29 cellular contexts compared by ENCODE assay signal in genomic region chr19:3546119-3546518, GRCh38. TPM values are rescaled to one million over a fixed set of nuclear protein-coding genes. Genes with fewer than 3 reads are reported as not detected.
DNase-seq lines count a peak whose midpoint lies in the region; ATAC-seq, FAIRE-seq and TF ChIP-seq lines count a peak whose summit lies in the region.
"Had no signal": no experiment of that assay in that cellular context is flagged by ENCODE, and none has a peak within 500 bp of the region (broad histone marks: within the 10 kb centered on the region; RNA-seq: fewer than 3 reads in every experiment).

No MANE protein-coding gene starts in this region.

- H3K9me3 ChIP-seq in K562 (replicated peaks; ENCODE audit: control insufficient read depth, insufficient read depth, low read depth, low read length) (no peaks in the 10 kb centered on the region), tibial nerve (no peaks in the 10 kb centered on the region)
- no peaks in the 10 kb centered on the region for H3K9me3 ChIP-seq in naive thymus-derived CD4-positive, alpha-beta T cell (ENCODE audit: control insufficient read depth in 2 of 3, low read length in 3 of 3)
- H3K9me3 ChIP-seq: right atrium auricular region, spleen, testis, uterus had no signal

- H3K4me2 ChIP-seq in K562 (ENCODE audit: insufficient read depth, low read length) = no peak overlapping the region
- H3K4me2 ChIP-seq: PC-9 had no signal

- no peak for TF ChIP-seq RAD21 in K562 (CRISPR knock-in tag; conservative IDR thresholded peaks at IDR 0.05 in 1 of 2, IDR thresholded peaks at IDR 0.05 in 1 of 2)

- no TSS peak for BruUV-seq in K562 (replicated peaks; lab: Mats Ljungman, UMichigan)

- no peak overlapping the region for H3K9ac ChIP-seq in K562 (ENCODE audit: insufficient read depth in 1 of 2, low read depth in 2 of 2, low read length in 2 of 2)
- H3K9ac ChIP-seq: GM23248, parathyroid adenoma had no signal

- H3K4me1 ChIP-seq in K562 (replicated peaks in 1 of 2; ENCODE audit: control insufficient read depth in 2 of 2, insufficient read depth in 2 of 2, low read length in 2 of 2) = peaks cover 0 to 54% of the 10 kb centered on the region in 2 experiments; a peak in 3 of 5 replicates
- no peaks in the 10 kb centered on the region for H3K4me1 ChIP-seq in naive thymus-derived CD4-positive, alpha-beta T cell (ENCODE audit: control insufficient read depth in 2 of 2, insufficient read depth in 2 of 2, low read length in 2 of 2)
- peaks cover 0 to 46% (median 7%) of the 10 kb centered on the region in 4 donors for H3K4me1 ChIP-seq in tibial nerve
- H3K4me1 ChIP-seq: parathyroid adenoma, right atrium auricular region, testis, uterus had no signal

- peaks cover 0 to 2% (median 0%) of the 10 kb centered on the region in 5 donors for H3K36me3 Mint-ChIP-seq in naive thymus-derived CD4-positive, alpha-beta T cell
- H3K36me3 Mint-ChIP-seq: activated naive CD8-positive, alpha-beta T cell had no signal

- H3K4me3 Mint-ChIP-seq in naive thymus-derived CD4-positive, alpha-beta T cell = no peak overlapping the region
- H3K4me3 Mint-ChIP-seq: activated CD4-positive, alpha-beta T cell treated with anti-CD3 and anti-CD28 coated beads, Interleukin-2, amount 10 ng/mL, durations not matched to agents 24 days and 14 days; activated naive CD8-positive, alpha-beta T cell; activated T-helper 1 cell treated with anti-CD3 and anti-CD28 coated beads, Interleukin-12 subunit alpha, Interleukin-12 subunit beta, Interleukin-2, Interleukin-4 antibody, amounts not matched to agents 30 ng/mL and 10 ng/mL and 1 ng/mL, durations not matched to agents 14 hours and 24 hours and 36 hours; mesothelial cell of epicardium; naive thymus-derived CD8-positive, alpha-beta T cell had no signal

- no peak for TF ChIP-seq POLR2A in K562 (conservative IDR thresholded peaks at IDR 0.05)
- no peak for TF ChIP-seq POLR2A in GM18505 (IDR thresholded peaks at IDR 0.05; ENCODE audit: borderline replicate concordance, extremely low read depth, insufficient read depth, insufficient read length)
- no peak for TF ChIP-seq POLR2A in tibial nerve (IDR thresholded peaks at IDR 0.05)

- H3K27ac Mint-ChIP-seq in naive thymus-derived CD4-positive, alpha-beta T cell = peak overlapping the region in 5 of 9 donors; percentile 20 to 85 (median 62)
- H3K27ac Mint-ChIP-seq: activated CD4-positive, alpha-beta T cell treated with anti-CD3 and anti-CD28 coated beads, Interleukin-2, amount 10 ng/mL, durations not matched to agents 24 days and 14 days; activated naive CD8-positive, alpha-beta T cell; mesothelial cell of epicardium had no signal

- DNase-seq in RWPE1 (ENCODE audit: low spot score) (no peak), K562 (ENCODE audit: extremely low read depth in 1 of 4, low spot score in 3 of 4) (no peak), substantia nigra (lab: John Stamatoyannopoulos, UW) (no peak), tibial nerve (ENCODE audit: low spot score in 2 of 2) (no peak), NCI-H2081 treated with DMSO at 0.1 percent for 48 hours (lab: John Stamatoyannopoulos, UW) (no peak)
- DNase-seq in naive thymus-derived CD4-positive, alpha-beta T cell = no peak
- DNase-seq: activated CD4-positive, alpha-beta T cell treated with anti-CD3 and anti-CD28 coated beads, Interleukin-2, amount 10 ng/mL, durations not matched to agents 24 days and 14 days; GM23248; left ventricle myocardium superior; naive thymus-derived CD8-positive, alpha-beta T cell; NCI-H524 treated with DMSO at 0.1 percent for 48 hours; PC-9; SHP77; spleen; T-helper 9 cell; testis; uterus had no signal

- H3K4me1 Mint-ChIP-seq in naive thymus-derived CD4-positive, alpha-beta T cell = peaks cover 4 to 17% (median 11%) of the 10 kb centered on the region in 7 donors
- H3K4me1 Mint-ChIP-seq: mesothelial cell of epicardium had no signal

- no peak overlapping the region for H3K4me3 ChIP-seq in K562
- no peak overlapping the region for H3K4me3 ChIP-seq in naive thymus-derived CD4-positive, alpha-beta T cell (ENCODE audit: low read length)
- no peak overlapping the region for H3K4me3 ChIP-seq in tibial nerve
- H3K4me3 ChIP-seq: GM12878, GM23248, PC-9, right atrium auricular region, spleen, testis, uterus had no signal

- in situ Hi-C loops in K562 (cut with MboI) = no loop called here

- WGBS in K562 (ENCODE audit: insufficient coverage, low coverage, missing lambda C conversion rate) = 92% methylated on average over 20 of the region's 23 CpGs
- WGBS in tibial nerve, 2 donors = 88 to 92% methylated on average over 8 to 23 of the region's 23 CpGs

- H3K27me3 Mint-ChIP-seq in naive thymus-derived CD4-positive, alpha-beta T cell = no peaks in the 10 kb centered on the region
- H3K27me3 Mint-ChIP-seq: activated CD4-positive, alpha-beta T cell treated with anti-CD3 and anti-CD28 coated beads, Interleukin-2, amount 10 ng/mL, durations not matched to agents 24 days and 14 days; activated naive CD8-positive, alpha-beta T cell; naive thymus-derived CD8-positive, alpha-beta T cell had no signal

- intact Hi-C loops in K562 (cut with micrococcal nuclease) = loop anchor here (10.0 kb wide), 1 partner anchor 59 kb away; the partner anchor contains the start of gene TBXA2R
- intact Hi-C loops in naive thymus-derived CD4-positive, alpha-beta T cell (cut with micrococcal nuclease) = no loop called here

- no peaks in the 10 kb centered on the region for H3K27me3 ChIP-seq in K562 (ENCODE audit: control insufficient read depth in 2 of 2, insufficient read depth in 2 of 2, low read length in 2 of 2)
- H3K27me3 ChIP-seq in naive thymus-derived CD4-positive, alpha-beta T cell (ENCODE audit: control insufficient read depth in 2 of 2, insufficient read depth in 2 of 2, low read length in 2 of 2) = no peaks in the 10 kb centered on the region
- H3K27me3 ChIP-seq in tibial nerve = no peaks in the 10 kb centered on the region
- H3K27me3 ChIP-seq: right atrium auricular region, spleen, testis, uterus had no signal

- H3K79me2 ChIP-seq in K562 (ENCODE audit: control insufficient read depth, insufficient read depth, low read length) = no peaks in the 10 kb centered on the region
- H3K79me2 ChIP-seq: parathyroid adenoma had no signal

- H3K9me3 Mint-ChIP-seq in naive thymus-derived CD4-positive, alpha-beta T cell = no peaks in the 10 kb centered on the region
- H3K9me3 Mint-ChIP-seq: activated CD4-positive, alpha-beta T cell treated with anti-CD3 and anti-CD28 coated beads, Interleukin-2, amount 10 ng/mL, durations not matched to agents 24 days and 14 days; activated T-helper 1 cell treated with anti-CD3 and anti-CD28 coated beads, Interleukin-12 subunit alpha, Interleukin-12 subunit beta, Interleukin-2, Interleukin-4 antibody, amounts not matched to agents 30 ng/mL and 10 ng/mL and 1 ng/mL, durations not matched to agents 14 hours and 24 hours and 36 hours; mesothelial cell of epicardium; naive thymus-derived CD8-positive, alpha-beta T cell had no signal

- FAIRE-seq in K562 (lab: Jason Lieb, UNC) = no peak
- FAIRE-seq: D721Med, GM12878 had no signal

- peak overlapping the region; percentile 64 for H3K27ac ChIP-seq in RWPE1
- H3K27ac ChIP-seq in K562 (ENCODE audit: extremely low read depth, low read depth, low read length) = no peak overlapping the region
- no peak overlapping the region for H3K27ac ChIP-seq in naive thymus-derived CD4-positive, alpha-beta T cell (ENCODE audit: low read depth, low read length)
- peak overlapping the region; percentile 94 for H3K27ac ChIP-seq in substantia nigra (ENCODE audit: low read depth, low read length, poor library complexity, severe bottlenecking)
- H3K27ac ChIP-seq in tibial nerve = peak overlapping the region in 1 of 4 donors; percentile 58
- H3K27ac ChIP-seq: GM23248, HL-60, parathyroid adenoma, PC-9, right atrium auricular region, testis, uterus, VCaP had no signal

- no peak for ATAC-seq in K562
- ATAC-seq in naive thymus-derived CD4-positive, alpha-beta T cell = no peak
- no peak for ATAC-seq in GM18505 (IDR thresholded peaks at IDR 0.05; ENCODE audit: unreplicated experiment)
- ATAC-seq: left ventricle myocardium superior had no signal

- TF ChIP-seq EP300 in K562 (IDR thresholded peaks at IDR 0.05; ENCODE audit: low read length) = no peak
- no peak for TF ChIP-seq EP300 in tibial nerve (IDR thresholded peaks at IDR 0.05)

- H3K36me3 ChIP-seq in K562 (ENCODE audit: control insufficient read depth, insufficient read depth, low read length) = peaks cover 72% of the 10 kb centered on the region; the same call in 2 of the 3 replicates
- H3K36me3 ChIP-seq in naive thymus-derived CD4-positive, alpha-beta T cell (ENCODE audit: control insufficient read depth in 2 of 3, insufficient read depth in 3 of 3, low read length in 3 of 3) = peaks cover 0 to 73% (median 0%) of the 10 kb centered on the region in 3 experiments
- peaks cover 0 to 78% (median 6%) of the 10 kb centered on the region in 3 donors for H3K36me3 ChIP-seq in tibial nerve
- H3K36me3 ChIP-seq: right atrium auricular region, uterus had no signal

- peaks cover 5% of the 10 kb centered on the region; the same call in 1 of the 2 replicates for H4K20me1 ChIP-seq in K562 (replicated peaks; ENCODE audit: control insufficient read depth, insufficient read depth, low read length)

- H2AFZ ChIP-seq in K562 (ENCODE audit: low read depth, low read length) = no peak overlapping the region
- H2AFZ ChIP-seq: GM23248, parathyroid adenoma, PC-9 had no signal

- TF ChIP-seq CTCF in RWPE1 (conservative IDR thresholded peaks at IDR 0.05; ENCODE audit: low read depth) (no peak), K562 (IDR thresholded peaks at IDR 0.05 in 2 of 3, conservative IDR thresholded peaks at IDR 0.05 in 1 of 3; ENCODE audit: insufficient read depth in 2 of 3, low read depth in 1 of 3, low read length in 3 of 3) (no peak), tibial nerve (IDR thresholded peaks at IDR 0.05) (no peak)

- H3K9me1 ChIP-seq in K562 (ENCODE audit: control insufficient read depth, insufficient read depth, low read length) = no peaks in the 10 kb centered on the region

- CTCF ChIA-PET in RWPE1 (lab: Yijun Ruan, JAX) (interaction anchor here (1.4 to 1.5 kb wide), 2 partner anchors 8 to 11 kb away, joined by 9 to 14 read pairs; partner anchors contain the start of gene MFSD12), K562 (lab: Yijun Ruan, JAX; ENCODE audit: low intra/inter-chr PET ratio) (interaction anchor here (1.0 to 2.1 kb wide), 3 partner anchors 73 to 307 kb away, joined by 3 to 19 read pairs (median 3); no protein-coding TSS in a partner anchor)
- CTCF ChIA-PET in naive thymus-derived CD4-positive, alpha-beta T cell (lab: Charles Lee) = interaction anchor here (1.5 to 3.2 kb wide), 3 partner anchors 9 to 98 kb away, joined by 3 to 30 read pairs (median 4); partner anchors contain the start of gene MFSD12

- POLR2A ChIA-PET in RWPE1 (lab: Yijun Ruan, JAX; ENCODE audit: low non-redundant PET) = no interaction called here
- POLR2A ChIA-PET in K562 (lab: Yijun Ruan, JAX) = interaction anchor here (0.7 to 1.0 kb wide), 2 partner anchors 12 to 152 kb away, joined by 3 read pairs; no protein-coding TSS in a partner anchor
- POLR2A ChIA-PET in naive thymus-derived CD4-positive, alpha-beta T cell (lab: Charles Lee) = interaction anchor here (0.9 to 3.6 kb wide), 4 partner anchors 8 to 56 kb away, joined by 3 to 25 read pairs (median 8); partner anchors contain the start of gene MFSD12

RNA-seq across cellular contexts. Expression of gene TEKTIP1, which starts 7.1 kb away (rescaled TPM):
- not detected in 2 replicates for total RNA-seq in K562 (2011; cell fraction: chromatin; rRNA removed; ENCODE audit: low replicate concordance)
- not detected in 2 replicates for total RNA-seq in K562 (2011; cell fraction: nucleolus; rRNA removed)
- total RNA-seq in K562 (2011; cell fraction: nucleoplasm; rRNA removed) = not detected in 2 replicates
- total RNA-seq in K562 (2014; rRNA removed) (not detected in 2 replicates), K562 (2014; rRNA removed; fragmentation: Illumina TruSeq; extraction: Trizol) (not detected in 2 replicates), K562 (2015; rRNA removed; fragmentation: Illumina TruSeq; extraction: Trizol) (0.26 TPM in 1 of 2 replicates, not detected in the other), K562 (2021) (0.29 and 0.66 TPM in 2 replicates), tibial nerve (1 to 10 TPM in 1 of 4 donors, not detected in 3; 2.4 TPM)
- polyA plus RNA-seq in K562 (2011; rRNA removed) (not detected in 2 replicates), K562 (2014; fragmentation: Illumina TruSeq; extraction: Trizol) (not detected in 2 replicates), K562 (2014; fragmentation: Nextera tagmentation; extraction: Ambion mirVana) (not detected), K562 (2014; rRNA removed) (not detected in 2 replicates)
- polyA plus RNA-seq in K562 (2011; cell fraction: cytosol; rRNA removed) = not detected in 2 replicates
- polyA plus RNA-seq in K562 (2011; cell fraction: nucleus; rRNA removed) = 0.53 TPM in 1 of 2 replicates, not detected in the other
- polyA plus RNA-seq in K562 (2012) = 0.44 and 0.68 TPM in 2 replicates
- polyA minus RNA-seq in K562 (2011; rRNA and poly(A)+ RNA removed) = not detected in 2 replicates
- not detected in 2 replicates for polyA minus RNA-seq in K562 (2011; cell fraction: cytosol; rRNA and poly(A)+ RNA removed)
- not detected in 2 replicates for polyA minus RNA-seq in K562 (2011; cell fraction: nucleus; rRNA and poly(A)+ RNA removed)
- total RNA-seq in naive thymus-derived CD4-positive, alpha-beta T cell = 10 to 100 TPM in 3 of 5 experiments, 1 to 10 TPM in 2; 5.6 to 11.5 (median 10.6) TPM
- polyA plus RNA-seq in naive thymus-derived CD4-positive, alpha-beta T cell = not detected
- total RNA-seq: Daoy, fibroblast of lung, GM23248, right atrium auricular region had no signal
- polyA plus RNA-seq: fibroblast of lung, GM23248 had no signal

RNA-seq across cellular contexts. Expression of gene MFSD12, which starts 11.3 kb away (rescaled TPM):
- 80.9 and 267 TPM in 2 replicates for total RNA-seq in K562 (2011; cell fraction: chromatin; rRNA removed; ENCODE audit: low replicate concordance)
- 253 and 311 TPM in 2 replicates for total RNA-seq in K562 (2011; cell fraction: nucleolus; rRNA removed)
- 151 and 160 TPM in 2 replicates for total RNA-seq in K562 (2011; cell fraction: nucleoplasm; rRNA removed)
- total RNA-seq in K562 (2014; rRNA removed) = 99.9 and 103 TPM in 2 replicates
- total RNA-seq in K562 (2014; rRNA removed; fragmentation: Illumina TruSeq; extraction: Trizol) = 18.8 and 21.5 TPM in 2 replicates
- total RNA-seq in K562 (2015; rRNA removed; fragmentation: Illumina TruSeq; extraction: Trizol) = 34.8 and 40.7 TPM in 2 replicates
- 110 and 112 TPM in 2 replicates for total RNA-seq in K562 (2021)
- 31.8 and 53.9 TPM in 2 replicates for polyA plus RNA-seq in K562 (2011; rRNA removed)
- polyA plus RNA-seq in K562 (2011; cell fraction: cytosol; rRNA removed) = 48.2 and 140 TPM in 2 replicates
- 127 and 224 TPM in 2 replicates for polyA plus RNA-seq in K562 (2011; cell fraction: nucleus; rRNA removed)
- 63.5 and 81.8 TPM in 2 replicates for polyA plus RNA-seq in K562 (2012)
- 28.2 and 63.0 TPM in 2 replicates for polyA plus RNA-seq in K562 (2014; fragmentation: Illumina TruSeq; extraction: Trizol)
- 1 to 10 TPM in 1 of 2 experiments, under 1 TPM in 1; 0.69 to 1.7 TPM for polyA plus RNA-seq in K562 (2014; fragmentation: Nextera tagmentation; extraction: Ambion mirVana)
- 79.9 and 80.7 TPM in 2 replicates for polyA plus RNA-seq in K562 (2014; rRNA removed)
- 19.6 and 27.4 TPM in 2 replicates for polyA minus RNA-seq in K562 (2011; rRNA and poly(A)+ RNA removed)
- 64.0 and 66.5 TPM in 2 replicates for polyA minus RNA-seq in K562 (2011; cell fraction: cytosol; rRNA and poly(A)+ RNA removed)
- 38.5 and 38.8 TPM in 2 replicates for polyA minus RNA-seq in K562 (2011; cell fraction: nucleus; rRNA and poly(A)+ RNA removed)
- total RNA-seq in naive thymus-derived CD4-positive, alpha-beta T cell = 100 to 1,000 TPM in 3 of 5 experiments, 10 to 100 TPM in 2; 95.2 to 153 (median 101) TPM
- polyA plus RNA-seq in naive thymus-derived CD4-positive, alpha-beta T cell = 10 to 100 TPM; 41.2 to 74.0 TPM
- total RNA-seq in tibial nerve = 100 to 1,000 TPM in 1 of 4 donors, 10 to 100 TPM in 3; 45.7 to 108 (median 62.8) TPM

RNA-seq across cellular contexts. Expression of gene HMG20B, which starts 26.6 kb away (rescaled TPM):
- total RNA-seq in K562 (2011; cell fraction: chromatin; rRNA removed; ENCODE audit: low replicate concordance) = 47.2 and 115 TPM in 2 replicates
- total RNA-seq in K562 (2011; cell fraction: nucleolus; rRNA removed) = 85.8 and 97.1 TPM in 2 replicates
- 68.6 and 70.5 TPM in 2 replicates for total RNA-seq in K562 (2011; cell fraction: nucleoplasm; rRNA removed)
- 137 and 148 TPM in 2 replicates for total RNA-seq in K562 (2014; rRNA removed)
- total RNA-seq in K562 (2014; rRNA removed; fragmentation: Illumina TruSeq; extraction: Trizol) = 18.2 and 18.5 TPM in 2 replicates
- 37.6 and 38.6 TPM in 2 replicates for total RNA-seq in K562 (2015; rRNA removed; fragmentation: Illumina TruSeq; extraction: Trizol)
- total RNA-seq in K562 (2021) = 122 and 125 TPM in 2 replicates
- polyA plus RNA-seq in K562 (2011; rRNA removed) = 47.6 and 54.4 TPM in 2 replicates
- 49.5 and 107 TPM in 2 replicates for polyA plus RNA-seq in K562 (2011; cell fraction: cytosol; rRNA removed)
- polyA plus RNA-seq in K562 (2011; cell fraction: nucleus; rRNA removed) = 169 and 253 TPM in 2 replicates
- polyA plus RNA-seq in K562 (2012) = 75.9 and 122 TPM in 2 replicates
- polyA plus RNA-seq in K562 (2014; fragmentation: Illumina TruSeq; extraction: Trizol) = 25.6 and 53.2 TPM in 2 replicates
- under 1 TPM; 0.35 to 0.78 TPM for polyA plus RNA-seq in K562 (2014; fragmentation: Nextera tagmentation; extraction: Ambion mirVana)
- polyA plus RNA-seq in K562 (2014; rRNA removed) = 159 and 172 TPM in 2 replicates
- 8.0 and 11.1 TPM in 2 replicates for polyA minus RNA-seq in K562 (2011; rRNA and poly(A)+ RNA removed)
- 24.4 and 30.8 TPM in 2 replicates for polyA minus RNA-seq in K562 (2011; cell fraction: cytosol; rRNA and poly(A)+ RNA removed)
- 24.4 and 30.4 TPM in 2 replicates for polyA minus RNA-seq in K562 (2011; cell fraction: nucleus; rRNA and poly(A)+ RNA removed)
- total RNA-seq in naive thymus-derived CD4-positive, alpha-beta T cell = 10 to 100 TPM; 37.9 to 63.7 (median 53.0) TPM
- polyA plus RNA-seq in naive thymus-derived CD4-positive, alpha-beta T cell = 10 to 100 TPM; 50.6 to 65.6 TPM
- total RNA-seq in tibial nerve = 100 to 1,000 TPM in 3 of 4 donors, 10 to 100 TPM in 1; 94.0 to 181 (median 153) TPM

RNA-seq across cellular contexts. Expression of gene GIPC3, which starts 39.2 kb away (rescaled TPM):
- 2.6 and 7.5 TPM in 2 replicates for total RNA-seq in K562 (2011; cell fraction: chromatin; rRNA removed; ENCODE audit: low replicate concordance)
- total RNA-seq in K562 (2011; cell fraction: nucleolus; rRNA removed) = 3.8 and 5.5 TPM in 2 replicates
- total RNA-seq in K562 (2011; cell fraction: nucleoplasm; rRNA removed) = 3.2 and 4.0 TPM in 2 replicates
- total RNA-seq in K562 (2014; rRNA removed) (0.54 and 1.2 TPM in 2 replicates), K562 (2014; rRNA removed; fragmentation: Illumina TruSeq; extraction: Trizol) (0.83 and 0.91 TPM in 2 replicates), K562 (2015; rRNA removed; fragmentation: Illumina TruSeq; extraction: Trizol) (0.98 and 1.0 TPM in 2 replicates), K562 (2021) (3.3 and 3.9 TPM in 2 replicates), tibial nerve (1 to 10 TPM in 2 of 4 donors, under 1 TPM in 2; 0.21 to 2.4 (median 1.1) TPM)
- polyA plus RNA-seq in K562 (2011; rRNA removed) (2.5 and 3.1 TPM in 2 replicates), K562 (2014; fragmentation: Illumina TruSeq; extraction: Trizol) (3.0 and 3.6 TPM in 2 replicates), K562 (2014; fragmentation: Nextera tagmentation; extraction: Ambion mirVana) (under 1 TPM in 1 of 2 experiments, not detected in 1; 0.03 TPM), K562 (2014; rRNA removed) (1.9 and 2.3 TPM in 2 replicates)
- polyA plus RNA-seq in K562 (2011; cell fraction: cytosol; rRNA removed) = 3.0 and 4.9 TPM in 2 replicates
- polyA plus RNA-seq in K562 (2011; cell fraction: nucleus; rRNA removed) = 5.3 and 8.9 TPM in 2 replicates
- polyA plus RNA-seq in K562 (2012) = 3.6 and 14.1 TPM in 2 replicates
- 2.0 and 3.2 TPM in 2 replicates for polyA minus RNA-seq in K562 (2011; rRNA and poly(A)+ RNA removed)
- polyA minus RNA-seq in K562 (2011; cell fraction: cytosol; rRNA and poly(A)+ RNA removed) = 5.9 and 6.7 TPM in 2 replicates
- 1.6 and 2.1 TPM in 2 replicates for polyA minus RNA-seq in K562 (2011; cell fraction: nucleus; rRNA and poly(A)+ RNA removed)
- 1 to 10 TPM in 4 of 5 experiments, under 1 TPM in 1; 0.85 to 3.3 (median 2.9) TPM for total RNA-seq in naive thymus-derived CD4-positive, alpha-beta T cell
- 1 to 10 TPM; 1.3 to 1.5 TPM for polyA plus RNA-seq in naive thymus-derived CD4-positive, alpha-beta T cell
- total RNA-seq: Daoy, GM12878, GM23248, PC-9 had no signal
- polyA plus RNA-seq: GM12878 had no signal

RNA-seq across cellular contexts. Expression of gene FZR1, which starts 40.0 kb away (rescaled TPM):
- 50.6 and 186 TPM in 2 replicates for total RNA-seq in K562 (2011; cell fraction: chromatin; rRNA removed; ENCODE audit: low replicate concordance)
- total RNA-seq in K562 (2011; cell fraction: nucleolus; rRNA removed) = 95.1 and 105 TPM in 2 replicates
- 50.0 and 65.9 TPM in 2 replicates for total RNA-seq in K562 (2011; cell fraction: nucleoplasm; rRNA removed)
- total RNA-seq in K562 (2014; rRNA removed) = 24.1 and 42.2 TPM in 2 replicates
- total RNA-seq in K562 (2014; rRNA removed; fragmentation: Illumina TruSeq; extraction: Trizol) = 5.0 and 5.7 TPM in 2 replicates
- total RNA-seq in K562 (2015; rRNA removed; fragmentation: Illumina TruSeq; extraction: Trizol) = 18.0 and 22.3 TPM in 2 replicates
- 45.4 and 48.0 TPM in 2 replicates for total RNA-seq in K562 (2021)
- 22.2 and 37.4 TPM in 2 replicates for polyA plus RNA-seq in K562 (2011; rRNA removed)
- 18.2 and 33.8 TPM in 2 replicates for polyA plus RNA-seq in K562 (2011; cell fraction: cytosol; rRNA removed)
- polyA plus RNA-seq in K562 (2011; cell fraction: nucleus; rRNA removed) = 112 and 152 TPM in 2 replicates
- 39.8 and 40.4 TPM in 2 replicates for polyA plus RNA-seq in K562 (2012)
- polyA plus RNA-seq in K562 (2014; fragmentation: Illumina TruSeq; extraction: Trizol) = 21.6 and 40.6 TPM in 2 replicates
- polyA plus RNA-seq in K562 (2014; fragmentation: Nextera tagmentation; extraction: Ambion mirVana) = under 1 TPM; 0.18 to 0.28 TPM
- polyA plus RNA-seq in K562 (2014; rRNA removed) = 23.6 and 30.6 TPM in 2 replicates
- polyA minus RNA-seq in K562 (2011; rRNA and poly(A)+ RNA removed) = 6.9 and 8.2 TPM in 2 replicates
- polyA minus RNA-seq in K562 (2011; cell fraction: cytosol; rRNA and poly(A)+ RNA removed) = 32.1 and 44.7 TPM in 2 replicates
- 18.8 and 33.2 TPM in 2 replicates for polyA minus RNA-seq in K562 (2011; cell fraction: nucleus; rRNA and poly(A)+ RNA removed)
- 10 to 100 TPM; 60.7 to 90.7 (median 71.3) TPM for total RNA-seq in naive thymus-derived CD4-positive, alpha-beta T cell
- polyA plus RNA-seq in naive thymus-derived CD4-positive, alpha-beta T cell = 10 to 100 TPM in 1 of 2 donors, 1 to 10 TPM in 1; 7.8 to 15.1 TPM
- 10 to 100 TPM; 18.6 to 31.8 (median 25.7) TPM for total RNA-seq in tibial nerve

Comparison
In these comparisons a context has a peak if more than half of its experiments do, and no peak if none do; other contexts are left out.
1. H3K27ac ChIP-seq: peak in RWPE1 (single experiment) and substantia nigra (single experiment); none in K562 (single experiment) and naive thymus-derived CD4-positive, alpha-beta T cell (single experiment).